9 cellular contexts compared by ENCODE assay signal in genomic region chr2:240432820-240433801, GRCh38. TPM values are rescaled to one million over a fixed set of nuclear protein-coding genes. Genes with fewer than 3 reads are reported as not detected.
DNase-seq lines count a peak whose midpoint lies in the region; ATAC-seq, FAIRE-seq and TF ChIP-seq lines count a peak whose summit lies in the region.
"Had no signal": no experiment of that assay in that cellular context is flagged by ENCODE, and none has a peak within 500 bp of the region (broad histone marks: within the 10 kb centered on the region; RNA-seq: fewer than 3 reads in every experiment).

No MANE protein-coding gene starts in this region.

- TF ChIP-seq CTCF in A549 (IDR thresholded peaks at IDR 0.05) (no peak), chondrocyte (IDR thresholded peaks at IDR 0.05) (no peak), tibial nerve (IDR thresholded peaks at IDR 0.05) (no peak)

- ATAC-seq in A549 (no peak), HG02981 (IDR thresholded peaks at IDR 0.05; ENCODE audit: unreplicated experiment) (no peak)
- no peak for ATAC-seq in naive thymus-derived CD8-positive, alpha-beta T cell
- no peak for ATAC-seq in stimulated activated naive CD8-positive, alpha-beta T cell treated with anti-CD3 and anti-CD28 coated beads, Interleukin-15, amount 100 ng/mL, for 72 hours

- peaks cover 0 to 5% (median 5%) of the 10 kb centered on the region in 3 donors for H3K9me3 Mint-ChIP-seq in IgD-negative memory B cell
- no peaks in the 10 kb centered on the region for H3K9me3 Mint-ChIP-seq in chondrocyte (ENCODE audit: low read depth)
- no peaks in the 10 kb centered on the region for H3K9me3 Mint-ChIP-seq in naive thymus-derived CD8-positive, alpha-beta T cell
- H3K9me3 Mint-ChIP-seq in stimulated activated naive CD8-positive, alpha-beta T cell treated with anti-CD3 and anti-CD28 coated beads, Interleukin-15, amount 100 ng/mL, for 72 hours, result no peaks in the 10 kb centered on the region

- TF ChIP-seq POLR2A in A549 (IDR thresholded peaks at IDR 0.05; ENCODE audit: low read length) (peak; percentile 34), tibial nerve (IDR thresholded peaks at IDR 0.05) (no peak)

- peak overlapping the region; percentile 90; the same call in 1 of the 3 replicates for H3K4me3 ChIP-seq in A549
- H3K4me3 ChIP-seq in tibial nerve, result no peak overlapping the region
- H3K4me3 ChIP-seq: prostate gland had no signal

- H3K36me3 Mint-ChIP-seq in IgD-negative memory B cell (peaks cover 1% of the 10 kb centered on the region), chondrocyte (ENCODE audit: low read depth) (no peaks in the 10 kb centered on the region)
- no peaks in the 10 kb centered on the region for H3K36me3 Mint-ChIP-seq in naive thymus-derived CD8-positive, alpha-beta T cell

- H3K4me3 Mint-ChIP-seq in IgD-negative memory B cell, result peak overlapping the region; percentile 46 to 83 (median 74)
- peak overlapping the region; percentile 42 for H3K4me3 Mint-ChIP-seq in chondrocyte (ENCODE audit: unreplicated experiment)
- H3K4me3 Mint-ChIP-seq in naive thymus-derived CD8-positive, alpha-beta T cell, result peak overlapping the region; percentile 28 to 93 (median 60)
- no peak overlapping the region for H3K4me3 Mint-ChIP-seq in stimulated activated naive CD8-positive, alpha-beta T cell treated with anti-CD3 and anti-CD28 coated beads, Interleukin-15, amount 100 ng/mL, for 72 hours

- POLR2A ChIA-PET in A549 (lab: Yijun Ruan, JAX), result no interaction called here
- POLR2A ChIA-PET in naive thymus-derived CD8-positive, alpha-beta T cell (lab: Charles Lee), result no interaction called here

- H3K27ac Mint-ChIP-seq in IgD-negative memory B cell (peak overlapping the region in 1 of 3 donors; percentile 75), chondrocyte (ENCODE audit: unreplicated experiment) (no peak overlapping the region)
- no peak overlapping the region for H3K27ac Mint-ChIP-seq in naive thymus-derived CD8-positive, alpha-beta T cell
- H3K27ac Mint-ChIP-seq in stimulated activated naive CD8-positive, alpha-beta T cell treated with anti-CD3 and anti-CD28 coated beads, Interleukin-15, amount 100 ng/mL, for 72 hours, result no peak overlapping the region

- H3K4me2 ChIP-seq in A549, result peak overlapping the region; percentile 97

- H3K27ac ChIP-seq in A549, result peak overlapping the region; percentile 97 to 99
- H3K27ac ChIP-seq in tibial nerve, result peak overlapping the region in 2 of 4 donors; percentile 77 to 95

- no peak for DNase-seq in A549 (ENCODE audit: low read depth in 1 of 2, low spot score in 1 of 2)
- DNase-seq in chondrocyte (ENCODE audit: low spot score), result peak; percentile 90
- DNase-seq in naive thymus-derived CD8-positive, alpha-beta T cell, result peak in 2 of 10 donors; percentile 3 to 60
- DNase-seq in tibial nerve (ENCODE audit: low spot score in 2 of 2), result no peak
- no peak for DNase-seq in NCI-H128 (lab: John Stamatoyannopoulos, UW; ENCODE audit: unreplicated experiment)
- DNase-seq in stimulated activated naive CD8-positive, alpha-beta T cell treated with anti-CD3 and anti-CD28 coated beads, Interleukin-15, amount 100 ng/mL, for 72 hours, result no peak

- peaks cover 0 to 5% (median 2%) of the 10 kb centered on the region in 3 donors for H3K4me1 Mint-ChIP-seq in IgD-negative memory B cell
- peaks cover 26% of the 10 kb centered on the region for H3K4me1 Mint-ChIP-seq in chondrocyte (ENCODE audit: low read depth)
- peaks cover 0 to 8% (median 5%) of the 10 kb centered on the region in 4 donors for H3K4me1 Mint-ChIP-seq in naive thymus-derived CD8-positive, alpha-beta T cell
- peaks cover 35% of the 10 kb centered on the region for H3K4me1 Mint-ChIP-seq in stimulated activated naive CD8-positive, alpha-beta T cell treated with anti-CD3 and anti-CD28 coated beads, Interleukin-15, amount 100 ng/mL, for 72 hours

- FAIRE-seq in A549 (lab: Jason Lieb, UNC), result no peak

- TF ChIP-seq RAD21 in A549 (conservative IDR thresholded peaks at IDR 0.05 in 1 of 2, IDR thresholded peaks at IDR 0.05 in 1 of 2), result no peak

- H3K27me3 ChIP-seq in tibial nerve, result no peaks in the 10 kb centered on the region

- peaks cover 43% of the 10 kb centered on the region for H3K4me1 ChIP-seq in A549
- H3K4me1 ChIP-seq in tibial nerve, result peaks cover 0 to 44% (median 19%) of the 10 kb centered on the region in 4 donors

- TF ChIP-seq EP300 in A549 (IDR thresholded peaks at IDR 0.05) (no peak), tibial nerve (IDR thresholded peaks at IDR 0.05) (no peak)

- no peaks in the 10 kb centered on the region for H3K36me3 ChIP-seq in tibial nerve
- H3K36me3 ChIP-seq: prostate gland had no signal

- no peaks in the 10 kb centered on the region for H3K9me3 ChIP-seq in A549
- H3K9me3 ChIP-seq in tibial nerve, result no peaks in the 10 kb centered on the region
- H3K9me3 ChIP-seq: prostate gland had no signal

- peaks cover 28% of the 10 kb centered on the region for H3K27me3 Mint-ChIP-seq in IgD-negative memory B cell
- no peaks in the 10 kb centered on the region for H3K27me3 Mint-ChIP-seq in chondrocyte (ENCODE audit: low read depth)
- peaks cover 4 to 37% (median 22%) of the 10 kb centered on the region in 5 donors for H3K27me3 Mint-ChIP-seq in naive thymus-derived CD8-positive, alpha-beta T cell
- peaks cover 41% of the 10 kb centered on the region for H3K27me3 Mint-ChIP-seq in stimulated activated naive CD8-positive, alpha-beta T cell treated with anti-CD3 and anti-CD28 coated beads, Interleukin-15, amount 100 ng/mL, for 72 hours

- CTCF ChIA-PET in A549 (lab: Yijun Ruan, JAX), result interaction anchor here (1.2 to 2.8 kb wide), 2 partner anchors 9 to 200 kb away, joined by 3 to 18 read pairs; no protein-coding TSS in a partner anchor

- 93% methylated on average over 24 of the region's 34 CpGs for WGBS in A549 (ENCODE audit: missing lambda C conversion rate)
- 67 to 81% methylated on average over 23 to 30 of the region's 34 CpGs for WGBS in tibial nerve, 2 donors

TF ChIP-seq in A549, 52 proteins besides CTCF, POLR2A, EP300 and RAD21:
- TF ChIP-seq CBX8 (IDR thresholded peaks at IDR 0.05) (no peak), HOXB5 (CRISPR knock-in tag; IDR thresholded peaks at IDR 0.05) (no peak), EHMT2 (IDR thresholded peaks at IDR 0.05; ENCODE audit: low read depth) (no peak)
- TF ChIP-seq, protein P1, sequence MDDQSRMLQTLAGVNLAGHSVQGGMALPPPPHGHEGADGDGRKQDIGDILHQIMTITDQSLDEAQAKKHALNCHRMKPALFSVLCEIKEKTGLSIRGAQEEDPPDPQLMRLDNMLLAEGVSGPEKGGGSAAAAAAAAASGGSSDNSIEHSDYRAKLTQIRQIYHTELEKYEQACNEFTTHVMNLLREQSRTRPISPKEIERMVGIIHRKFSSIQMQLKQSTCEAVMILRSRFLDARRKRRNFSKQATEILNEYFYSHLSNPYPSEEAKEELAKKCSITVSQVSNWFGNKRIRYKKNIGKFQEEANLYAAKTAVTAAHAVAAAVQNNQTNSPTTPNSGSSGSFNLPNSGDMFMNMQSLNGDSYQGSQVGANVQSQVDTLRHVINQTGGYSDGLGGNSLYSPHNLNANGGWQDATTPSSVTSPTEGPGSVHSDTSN (IDR thresholded peaks at IDR 0.05), result peak; percentile 13; the same call in 1 of the 2 replicates

RNA-seq across cellular contexts. Expression of gene GPC1, which starts 2.4 kb away (rescaled TPM):
- polyA plus RNA-seq in A549 (2011; rRNA removed), result 19.8 and 22.7 TPM in 2 replicates
- 75.3 and 114 TPM in 2 replicates for polyA plus RNA-seq in A549 (2012; cell fraction: cytosol; rRNA removed)
- polyA plus RNA-seq in A549 (2012; cell fraction: nucleus; rRNA removed), result 235 and 362 TPM in 2 replicates
- polyA plus RNA-seq in A549 (2017; fragmentation: RNase III; extraction: RNeasy Plus Mini Kit Qiagen cat#74134 plus additional on column Dnase treatment), result 93.5 to 107 TPM (median 97.7 TPM) in 3 replicates
- polyA minus RNA-seq in A549 (2011; rRNA and poly(A)+ RNA removed), result 19.8 and 36.6 TPM in 2 replicates
- polyA plus RNA-seq in IgD-negative memory B cell, result 0.26 TPM
- 261 to 354 TPM (median 264 TPM) in 3 replicates for total RNA-seq in chondrocyte
- total RNA-seq in naive thymus-derived CD8-positive, alpha-beta T cell, result 1 to 10 TPM in 1 of 2 experiments, under 1 TPM in 1; 0.99 to 1.2 TPM
- polyA plus RNA-seq in naive thymus-derived CD8-positive, alpha-beta T cell, result under 1 TPM; 0.09 to 0.49 (median 0.31) TPM
- total RNA-seq in tibial nerve, result 100 to 1,000 TPM; 117 to 153 (median 144) TPM

Comparison
In these comparisons a context has a peak if more than half of its experiments do, and no peak if none do; other contexts are left out.
1. H3K4me3 Mint-ChIP-seq: peak in IgD-negative memory B cell (4 of 4), chondrocyte (single experiment) and naive thymus-derived CD8-positive, alpha-beta T cell (10 of 10); none in stimulated activated naive CD8-positive, alpha-beta T cell treated with anti-CD3 and anti-CD28 coated beads, Interleukin-15, amount 100 ng/mL, for 72 hours (0 of 2).
2. RNA of gene GPC1, which starts 2.4 kb away (total RNA-seq): 261 to 354 TPM in chondrocyte and 117 to 153 TPM in tibial nerve; 0.99 to 1.2 TPM in naive thymus-derived CD8-positive, alpha-beta T cell; every median in the first group is over 10 times any median in the second.